ENCODE assay signal across 8 cellular contexts in the genomic region with DNA sequence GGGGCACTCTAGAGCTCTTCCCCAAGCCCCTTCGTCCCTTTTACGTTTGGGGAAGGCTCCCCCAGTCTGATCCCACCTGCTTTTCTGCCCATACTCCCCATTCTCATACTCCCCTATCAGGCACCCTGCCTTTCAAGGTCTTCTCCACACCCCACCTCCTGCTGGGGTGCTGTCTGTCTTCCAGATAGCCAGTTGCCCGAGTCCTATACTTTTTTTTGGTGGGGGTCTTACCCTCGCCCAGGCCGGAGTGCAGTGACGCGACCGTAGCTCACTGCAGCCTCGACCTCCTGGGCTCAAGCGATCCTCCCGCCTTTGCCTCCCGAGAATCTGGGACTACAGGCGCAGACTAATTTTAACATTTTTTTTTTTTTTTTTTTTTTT.
A peak's percentile ranks its signal among the peaks of the same experiment; 100 is the strongest.
DNase-seq lines count a peak whose midpoint lies in the region; ATAC-seq and TF ChIP-seq lines count a peak whose summit lies in the region.

No MANE protein-coding gene starts in this region.

- H3K9me3 ChIP-seq in NT2/D1 (ENCODE audit: insufficient read depth, low read length): no peaks in the 10 kb centered on the region

- H3K27me3 ChIP-seq in GM06990 (replicated peaks; ENCODE audit: control insufficient read depth, insufficient read depth, low read length) (no peaks in the 10 kb centered on the region), NT2/D1 (ENCODE audit: insufficient read depth, insufficient read length) (peaks cover 4% of the 10 kb centered on the region)

- H3K36me3 ChIP-seq in GM06990 (ENCODE audit: control insufficient read depth, insufficient read depth, low read length): peaks cover 7% of the 10 kb centered on the region
- H3K36me3 ChIP-seq in NT2/D1 (ENCODE audit: insufficient read depth, insufficient read length, low read length): peaks cover 20% of the 10 kb centered on the region

- no peak for TF ChIP-seq CTCF in GM06990 (IDR thresholded peaks at IDR 0.05; ENCODE audit: insufficient read depth, low read length, poor library complexity, severe bottlenecking)

- peak overlapping the region; percentile 79 for H3K9ac ChIP-seq in NT2/D1 (ENCODE audit: insufficient read length, low read depth)

- DNase-seq in GM06990 (ENCODE audit: extremely low read depth, insufficient read length): no peak
- no peak for DNase-seq in NT2/D1 (ENCODE audit: low read depth, low spot score)
- DNase-seq in epithelial cell of prostate (ENCODE audit: low read depth, low spot score): no peak
- peak; percentile 14 for DNase-seq in pons (ENCODE audit: low spot score)
- no peak for DNase-seq in HuH-7 (ENCODE audit: low spot score)
- no peak for DNase-seq in EL
- DNase-seq in NCI-H748 (lab: John Stamatoyannopoulos, UW; ENCODE audit: unreplicated experiment): no peak

- H3K27ac ChIP-seq in epithelial cell of prostate: peak overlapping the region; percentile 63

- no peak for ATAC-seq in HG03139 (IDR thresholded peaks at IDR 0.05; ENCODE audit: unreplicated experiment)

- peaks cover 7% of the 10 kb centered on the region for H3K4me1 ChIP-seq in NT2/D1 (ENCODE audit: insufficient read depth, insufficient read length)

- H3K4me3 ChIP-seq in GM06990 (replicated peaks; ENCODE audit: low read depth, low read length) (peak overlapping the region; percentile 83), NT2/D1 (ENCODE audit: insufficient read length, low read depth) (peak overlapping the region; percentile 60)
